In genomic region chr1:206556748-206557635, GRCh38 we compare ENCODE assay signal across 8 cellular contexts. TPM values are rescaled to one million over a fixed set of nuclear protein-coding genes. Genes with fewer than 3 reads are reported as not detected.
DNase-seq lines count a peak whose midpoint lies in the region; ATAC-seq, FAIRE-seq and TF ChIP-seq lines count a peak whose summit lies in the region.

No MANE protein-coding gene starts in this region.

- ATAC-seq in HG02642 (IDR thresholded peaks at IDR 0.05; ENCODE audit: poor library complexity, unreplicated experiment): peak; percentile 47

- peaks cover 13 to 15% of the 10 kb centered on the region in 2 donors for H3K4me1 ChIP-seq in kidney (ENCODE audit: control insufficient read depth in 1 of 2, insufficient read depth in 1 of 2, low read depth in 1 of 2, low read length in 2 of 2)

- in situ Hi-C loops in T47D (cut with HindIII; ENCODE audit: low pct_unique_long_range_greater_than_20kb, low sequenced_read_pairs): no loop called here

- H3K27ac ChIP-seq in WERI-Rb-1 (peak overlapping the region; percentile 68), kidney (ENCODE audit: low read depth in 2 of 2, low read length in 2 of 2) (peak overlapping the region in 1 of 2 donors; percentile 50)

- DNase-seq in GM12864 (ENCODE audit: low read depth): no peak
- DNase-seq in NCI-H2107 treated with DMSO at 0.1 percent for 48 hours (lab: John Stamatoyannopoulos, UW; ENCODE audit: unreplicated experiment): peak; percentile 32
- DNase-seq in WERI-Rb-1: peak; percentile 93
- DNase-seq in T47D (ENCODE audit: low read depth in 1 of 2, low spot score in 1 of 2): peak; percentile 64 to 66
- DNase-seq in kidney: peak; percentile 94
- peak; percentile 77 to 78 for DNase-seq in stimulated activated CD4-positive, alpha-beta T cell treated with anti-CD3 and anti-CD28 coated beads, Interleukin-15, amount 100 ng/mL, for 1 hour (ENCODE audit: low read depth in 1 of 2, low spot score in 1 of 2)
- DNase-seq in cortex of kidney (lab: John Stamatoyannopoulos, UW): no peak

- FAIRE-seq in kidney (lab: Jason Lieb, UNC): no peak

- intact Hi-C loops in kidney (cut with DNase I): no loop called here

- H3K9ac ChIP-seq in kidney (ENCODE audit: low read length in 2 of 2): no peak overlapping the region

- no peaks in the 10 kb centered on the region for H3K27me3 ChIP-seq in WERI-Rb-1 (ENCODE audit: insufficient read depth, low read depth, severe bottlenecking)

- TF ChIP-seq CTCF in GM12864 (IDR thresholded peaks at IDR 0.05; ENCODE audit: low read depth, low read length, missing control alignments) (no peak), WERI-Rb-1 (IDR thresholded peaks at IDR 0.05; ENCODE audit: low read depth, low read length) (no peak), kidney (IDR thresholded peaks at IDR 0.05; ENCODE audit: borderline replicate concordance, extremely low read depth, insufficient read depth) (no peak)

- H3K36me3 ChIP-seq in WERI-Rb-1: peaks cover 2% of the 10 kb centered on the region
- no peaks in the 10 kb centered on the region for H3K36me3 ChIP-seq in kidney (ENCODE audit: control insufficient read depth in 1 of 2, insufficient read depth in 2 of 2, low read length in 2 of 2)

- H3K4me3 ChIP-seq in GM12864 (ENCODE audit: low read depth, low read length) (peak overlapping the region; percentile 81), WERI-Rb-1 (ENCODE audit: low read depth, low read length) (peak overlapping the region; percentile 56), kidney (ENCODE audit: low read length in 2 of 2) (peak overlapping the region; percentile 46 to 52)

- H3K9me3 ChIP-seq in WERI-Rb-1 (ENCODE audit: severe bottlenecking) (no peaks in the 10 kb centered on the region), kidney (ENCODE audit: control insufficient read depth in 1 of 2, low read length in 2 of 2) (no peaks in the 10 kb centered on the region)

RNA-seq across cellular contexts. Expression of gene RASSF5, which starts 49.7 kb away (rescaled TPM):
- total RNA-seq in kidney: 18.8 TPM
- 2.4 TPM for polyA plus RNA-seq in kidney (ENCODE audit: insufficient read depth, low read depth, low replicate concordance)

RNA-seq across cellular contexts. Expression of gene EIF2D, which starts 55.3 kb away (rescaled TPM):
- 45.1 TPM for total RNA-seq in kidney
- 44.5 TPM for polyA plus RNA-seq in kidney (ENCODE audit: insufficient read depth, low read depth, low replicate concordance)

Comparison
In these comparisons a context has a peak if more than half of its experiments do, and no peak if none do; other contexts are left out.
1. DNase-seq: peak in NCI-H2107 treated with DMSO at 0.1 percent for 48 hours (single experiment), WERI-Rb-1 (single experiment), T47D (2 of 2), kidney (single experiment) and stimulated activated CD4-positive, alpha-beta T cell treated with anti-CD3 and anti-CD28 coated beads, Interleukin-15, amount 100 ng/mL, for 1 hour (2 of 2); none in GM12864 (single experiment) and cortex of kidney (single experiment).
2. Peak in every context shown above with its lines, with median percentiles within 50 percentile points of each other: H3K4me3 ChIP-seq.